Comparison of ENCODE assay signal across 16 cellular contexts in the genomic region with DNA sequence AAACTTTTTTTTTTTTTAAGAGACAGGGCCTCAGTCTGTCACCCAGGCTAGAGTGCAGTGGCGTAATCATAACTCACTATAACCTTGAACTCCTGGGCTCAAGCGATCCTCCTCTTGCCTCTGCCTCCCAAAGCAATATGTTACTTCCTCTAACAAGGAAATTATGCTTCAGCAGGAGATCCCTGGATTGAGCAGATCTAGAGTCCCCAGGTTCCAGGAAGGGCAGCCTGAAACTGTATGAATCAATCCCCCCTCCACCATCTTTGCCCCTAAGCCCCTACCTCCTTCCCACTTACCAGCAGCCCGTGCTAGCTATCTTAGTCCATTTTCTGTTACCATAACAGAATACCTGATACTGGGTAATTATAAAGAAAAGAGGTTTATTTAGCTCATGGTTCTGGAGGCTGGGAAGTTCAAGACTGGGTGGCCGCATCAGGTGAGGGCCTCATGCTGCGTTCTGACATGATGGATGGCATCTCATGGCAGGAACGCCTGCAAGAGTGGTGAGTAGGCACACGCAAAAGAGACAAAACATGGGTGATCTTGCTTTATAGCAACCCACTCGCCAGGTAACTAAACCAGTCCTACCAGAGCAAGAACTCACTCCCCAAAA. TPM values are rescaled to one million over a fixed set of nuclear protein-coding genes. Genes with fewer than 3 reads are reported as not detected.
DNase-seq lines count a peak whose midpoint lies in the region; ATAC-seq and TF ChIP-seq lines count a peak whose summit lies in the region.
"Had no signal": no experiment of that assay in that cellular context is flagged by ENCODE, and none has a peak within 500 bp of the region (broad histone marks: within the 10 kb centered on the region; RNA-seq: fewer than 3 reads in every experiment).

No MANE protein-coding gene starts in this region.

- H3K36me3 ChIP-seq in left ventricle myocardium inferior (peaks cover 36% of the 10 kb centered on the region), uterus (no peaks in the 10 kb centered on the region)

- TF ChIP-seq POLR2A in uterus (IDR thresholded peaks at IDR 0.05) = no peak

- ATAC-seq in right cardiac atrium (no peak), GM19397 (IDR thresholded peaks at IDR 0.05; ENCODE audit: unreplicated experiment) (no peak)

- no peaks in the 10 kb centered on the region for H3K9me3 ChIP-seq in left ventricle myocardium inferior (replicated peaks)
- no peaks in the 10 kb centered on the region for H3K9me3 ChIP-seq in right cardiac atrium (ENCODE audit: control insufficient read depth, low read length)
- H3K9me3 ChIP-seq in uterus = no peaks in the 10 kb centered on the region
- H3K9me3 ChIP-seq: Peyer's patch had no signal

- H3K27me3 Mint-ChIP-seq in neural crest cell (ENCODE audit: low read depth) = peaks cover 32% of the 10 kb centered on the region

- H3K4me3 ChIP-seq in left ventricle myocardium inferior (no peak overlapping the region), right cardiac atrium (ENCODE audit: low read length) (no peak overlapping the region), uterus (no peak overlapping the region)
- H3K4me3 ChIP-seq: GM23248, Peyer's patch had no signal

- intact Hi-C loops in left ventricle myocardium inferior (cut with micrococcal nuclease) (no loop called here), right cardiac atrium (cut with DNase I) (no loop called here), uterus (cut with DNase I; ENCODE audit: low total_unique reads) (no loop called here)

- no peak overlapping the region for H3K27ac Mint-ChIP-seq in neural crest cell (ENCODE audit: unreplicated experiment)
- H3K27ac Mint-ChIP-seq: CD4-positive, CD25-positive, alpha-beta regulatory T cell had no signal

- H3K4me1 ChIP-seq in left ventricle myocardium inferior (peaks cover 54% of the 10 kb centered on the region), right cardiac atrium (ENCODE audit: control insufficient read depth, insufficient read depth, low read length) (peaks cover 7% of the 10 kb centered on the region), uterus (peaks cover 0 to 6% of the 10 kb centered on the region in 2 donors)

- DNase-seq in left ventricle myocardium inferior (no peak), right cardiac atrium (no peak), caudate nucleus (lab: John Stamatoyannopoulos, UW) (peak in 1 of 61 donors; percentile 24), neural crest cell (ENCODE audit: low read depth, low spot score) (no peak), uterus (no peak), EL (no peak)
- no peak for DNase-seq in stimulated activated naive CD4-positive, alpha-beta T cell (lab: John Stamatoyannopoulos, UW)
- DNase-seq: CD4-positive, CD25-positive, alpha-beta regulatory T cell; DMS79 treated with DMSO at 0.1 percent for 48 hours; GF-D8; GM23248; NCI-H187 treated with DMSO at 0.1 percent for 48 hours; Peyer's patch; SHP77 treated with DMSO at 0.1 percent for 48 hours had no signal

- H3K4me1 Mint-ChIP-seq in neural crest cell = peaks cover 39% of the 10 kb centered on the region

- H3K27me3 ChIP-seq in left ventricle myocardium inferior (ENCODE audit: low read depth) (peaks cover 13% of the 10 kb centered on the region), right cardiac atrium (ENCODE audit: control insufficient read depth, insufficient read depth) (no peaks in the 10 kb centered on the region), uterus (no peaks in the 10 kb centered on the region)

- peak overlapping the region; percentile 88 for H3K4me3 Mint-ChIP-seq in neural crest cell

- TF ChIP-seq CTCF in left ventricle myocardium inferior (IDR thresholded peaks at IDR 0.05; ENCODE audit: borderline replicate concordance) = no peak
- no peak for TF ChIP-seq CTCF in neural crest cell (conservative IDR thresholded peaks at IDR 0.05)
- TF ChIP-seq CTCF in uterus (IDR thresholded peaks at IDR 0.05) = no peak

- H3K9me3 Mint-ChIP-seq in neural crest cell = no peaks in the 10 kb centered on the region
- H3K9me3 Mint-ChIP-seq: CD4-positive, CD25-positive, alpha-beta regulatory T cell had no signal

- 95% methylated on average over 8 of the region's 8 CpGs for WGBS in right cardiac atrium

- H3K27ac ChIP-seq in left ventricle myocardium inferior (replicated peaks) = peak overlapping the region; percentile 97
- no peak overlapping the region for H3K27ac ChIP-seq in right cardiac atrium (ENCODE audit: low read length)
- peak overlapping the region; percentile 52 for H3K27ac ChIP-seq in caudate nucleus (ENCODE audit: low read depth, low read length)
- H3K27ac ChIP-seq in uterus = peak overlapping the region; percentile 94 to 95
- H3K27ac ChIP-seq: GM23248 had no signal

- peaks cover 16% of the 10 kb centered on the region for H3K36me3 Mint-ChIP-seq in neural crest cell (ENCODE audit: low read depth)

RNA-seq across cellular contexts. Expression of gene TAMALIN, which starts 5.0 kb away (rescaled TPM):
- total RNA-seq in left ventricle myocardium inferior = 20.0 TPM
- total RNA-seq in right cardiac atrium = 10 to 100 TPM; 20.8 to 39.3 (median 30.0) TPM
- 30.3 TPM for polyA plus RNA-seq in right cardiac atrium
- total RNA-seq in neural crest cell = 23.2 and 24.2 TPM in 2 replicates
- total RNA-seq in uterus = 100 to 1,000 TPM in 1 of 4 donors, 10 to 100 TPM in 2, 1 to 10 TPM in 1; 6.4 to 153 (median 42.1) TPM
- total RNA-seq: NCI-H460 had no signal
- polyA plus RNA-seq: GM23248 had no signal

RNA-seq across cellular contexts. Expression of gene NR4A1, which starts 39.5 kb away (rescaled TPM):
- total RNA-seq in left ventricle myocardium inferior (55.5 TPM), right cardiac atrium (100 to 1,000 TPM in 2 of 4 donors, 10 to 100 TPM in 2; 50.2 to 238 (median 85.2) TPM), neural crest cell (51.0 and 52.8 TPM in 2 replicates), uterus (100 to 1,000 TPM in 3 of 4 donors, 10 to 100 TPM in 1; 31.7 to 297 (median 135) TPM)
- 417 TPM for polyA plus RNA-seq in right cardiac atrium

RNA-seq across cellular contexts. Expression of gene ATG101, which starts 58.1 kb away (rescaled TPM):
- total RNA-seq in left ventricle myocardium inferior (23.8 TPM), right cardiac atrium (10 to 100 TPM; 24.8 to 30.2 (median 26.9) TPM), neural crest cell (32.1 and 34.3 TPM in 2 replicates), uterus (10 to 100 TPM; 28.3 to 42.1 (median 37.2) TPM)
- polyA plus RNA-seq in right cardiac atrium = 33.0 TPM
